1 cellular context compared by ENCODE assay signal in genomic region chr3:126758019-126758418, GRCh38.
TF ChIP-seq lines count a peak whose summit lies in the region.

No MANE protein-coding gene starts in this region.

TF ChIP-seq in SK-N-SH, 30 proteins besides CTCF, POLR2A, EP300 and RAD21:
- TF ChIP-seq FOSL2 (IDR thresholded peaks at IDR 0.05; ENCODE audit: borderline replicate concordance, low read depth) = no peak
- TF ChIP-seq GATA2 (CRISPR knock-in tag; IDR thresholded peaks at IDR 0.05) = peak; percentile 73
- peak; percentile 72; the same call in 1 of the 2 replicates for TF ChIP-seq RCOR1 (IDR thresholded peaks at IDR 0.05; ENCODE audit: low read length)
TF ChIP-seq in SK-N-SH: peak in this region for 2.
